ENCODE assay signal across 25 cellular contexts in the genomic region with DNA sequence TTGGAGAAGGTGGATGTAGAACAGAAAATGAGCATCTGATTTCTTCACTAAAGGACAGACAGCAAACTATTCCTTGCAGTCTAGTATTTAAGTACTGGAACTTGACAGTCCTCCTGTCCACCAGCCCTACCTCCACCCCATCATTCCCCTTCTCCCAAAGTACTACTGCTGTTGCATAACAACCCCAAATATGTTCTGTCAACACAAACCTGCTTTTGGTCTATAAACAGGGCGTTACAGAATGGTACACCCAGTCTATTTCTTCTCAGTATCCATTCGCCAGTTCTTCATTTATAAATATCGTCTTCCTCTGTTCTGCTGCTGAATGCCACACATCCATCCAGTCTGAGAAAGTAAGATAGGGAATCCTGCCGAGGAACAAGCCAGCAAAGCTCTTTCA. TPM values are rescaled to one million over a fixed set of nuclear protein-coding genes. Genes with fewer than 3 reads are reported as not detected.
"Had no signal": no experiment of that assay in that cellular context is flagged by ENCODE, and none has a peak within 500 bp of the region (broad histone marks: within the 10 kb centered on the region; RNA-seq: fewer than 3 reads in every experiment).

No MANE protein-coding gene starts in this region.

- DNase-seq: dermis blood vessel endothelial cell; dorsolateral prefrontal cortex; effector CD4-positive, alpha-beta T cell; effector memory CD4-positive, alpha-beta T cell; foreskin keratinocyte; heart left ventricle; hypothalamus; kidney glomerular epithelial cell; left colon; left ventricle myocardium inferior; lower lobe of right lung; mesenchymal stem cell; mucosa of descending colon; naive B cell had no signal

- H3K9me3 Mint-ChIP-seq: mesothelial cell of epicardium, naive B cell had no signal

- H3K4me1 ChIP-seq: foreskin keratinocyte, heart left ventricle, left ventricle myocardium inferior, lower lobe of right lung had no signal

- H3K9me3 ChIP-seq: esophagus muscularis mucosa, gastroesophageal sphincter, heart left ventricle, left ventricle myocardium inferior, lower lobe of right lung, mucosa of descending colon had no signal

- FAIRE-seq: colon, endothelial cell of umbilical vein, frontal cortex, islet of Langerhans, keratinocyte had no signal

- H2AFZ ChIP-seq: hepatocyte had no signal

- H3K4me3 Mint-ChIP-seq: mesothelial cell of epicardium had no signal

- H3K27ac Mint-ChIP-seq: mesothelial cell of epicardium had no signal

- ATAC-seq: foreskin keratinocyte, gastroesophageal sphincter, heart left ventricle, left colon, lower lobe of right lung, mucosa of descending colon had no signal

- H3K27ac ChIP-seq: coronary artery, dorsolateral prefrontal cortex, esophagus muscularis mucosa, foreskin keratinocyte, gastroesophageal sphincter, heart left ventricle, hepatocyte, left ventricle myocardium inferior, lower lobe of right lung had no signal

- H3K4me1 Mint-ChIP-seq: mesothelial cell of epicardium had no signal

- H3K4me2 ChIP-seq: hepatocyte had no signal

- H3K79me2 ChIP-seq: hepatocyte had no signal

- H3K4me3 ChIP-seq: coronary artery, dorsolateral prefrontal cortex, esophagus muscularis mucosa, gastroesophageal sphincter, heart left ventricle, hepatocyte, left ventricle myocardium inferior, lower lobe of right lung, mucosa of descending colon had no signal

- H3K27me3 ChIP-seq: dorsolateral prefrontal cortex, esophagus muscularis mucosa, foreskin keratinocyte, gastroesophageal sphincter, heart left ventricle, hepatocyte had no signal

- H3K27me3 Mint-ChIP-seq: naive B cell had no signal

RNA-seq across cellular contexts. Expression of gene SLC22A1, which starts 27.7 kb away (rescaled TPM):
- total RNA-seq: endothelial cell of umbilical vein, frontal cortex, lung microvascular endothelial cell had no signal
